ENCODE assay signal across 10 cellular contexts in the genomic region with DNA sequence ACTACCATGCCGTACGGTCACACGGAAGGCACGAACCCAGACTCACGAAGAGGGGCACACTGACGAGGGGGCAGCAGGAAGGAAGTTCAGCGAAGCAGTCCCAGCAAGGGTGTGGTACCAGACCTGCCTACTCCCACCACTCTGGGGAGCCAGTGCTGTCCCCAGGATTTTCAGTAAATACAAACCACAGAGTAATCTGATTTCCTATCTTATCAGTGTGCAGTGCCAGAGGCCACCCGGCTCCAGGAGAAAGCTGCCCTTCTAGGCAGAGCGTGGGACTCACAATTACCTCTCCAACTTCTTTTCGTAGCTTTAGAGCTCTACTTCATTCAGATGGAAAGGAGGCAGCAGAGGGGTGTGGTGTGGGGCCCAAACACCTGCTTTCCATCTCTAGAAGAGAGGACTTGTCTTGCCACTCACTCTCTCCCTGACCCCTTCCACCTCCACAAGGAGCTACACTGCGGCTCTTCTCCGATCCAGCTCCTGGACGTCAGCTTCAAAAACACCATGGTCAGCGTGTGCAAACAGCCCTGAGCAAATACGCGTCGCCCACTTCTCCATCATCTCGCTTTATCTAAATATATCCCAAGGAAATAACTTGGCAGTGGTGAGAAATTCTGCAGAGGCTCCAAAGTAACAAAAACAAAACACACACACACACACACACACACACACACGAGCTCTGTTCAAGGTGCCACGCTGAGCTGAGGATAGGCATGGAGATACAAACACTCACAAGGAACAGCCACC.
DNase-seq lines count a peak whose midpoint lies in the region; ATAC-seq and TF ChIP-seq lines count a peak whose summit lies in the region.
"Had no signal": no experiment of that assay in that cellular context is flagged by ENCODE, and none has a peak within 500 bp of the region (broad histone marks: within the 10 kb centered on the region; RNA-seq: fewer than 3 reads in every experiment).

No MANE protein-coding gene starts in this region.

- H3K27me3 ChIP-seq in lung (ENCODE audit: control insufficient read depth, insufficient read depth) (no peaks in the 10 kb centered on the region), thoracic aorta (replicated peaks; ENCODE audit: insufficient read depth) (no peaks in the 10 kb centered on the region), GM23248 (replicated peaks; ENCODE audit: insufficient read depth) (no peaks in the 10 kb centered on the region)
- no peaks in the 10 kb centered on the region for H3K27me3 ChIP-seq in effector memory CD4-positive, alpha-beta T cell (replicated peaks; ENCODE audit: control insufficient read depth, insufficient read depth, low read length, poor library complexity, severe bottlenecking)
- H3K27me3 ChIP-seq: right lobe of liver had no signal

- in situ Hi-C loops in astrocyte of the spinal cord (cut with HindIII; ENCODE audit: low sequenced_read_pairs), result no loop called here
- in situ Hi-C loops in GM23248 (cut with MboI), result no loop called here

- TF ChIP-seq CTCF in astrocyte of the spinal cord (IDR thresholded peaks at IDR 0.05; ENCODE audit: low read depth, low read length) (no peak), lung (IDR thresholded peaks at IDR 0.05; ENCODE audit: control extremely low read depth, extremely low read depth) (no peak), thoracic aorta (IDR thresholded peaks at IDR 0.05) (no peak)

- peaks cover 99% of the 10 kb centered on the region for H3K79me2 ChIP-seq in GM23248 (ENCODE audit: insufficient read depth)

- H3K4me3 ChIP-seq in astrocyte of the spinal cord (ENCODE audit: low read depth, low read length) (no peak overlapping the region), lung (no peak overlapping the region), thoracic aorta (no peak overlapping the region), GM23248 (no peak overlapping the region)
- H3K4me3 ChIP-seq in effector memory CD4-positive, alpha-beta T cell (ENCODE audit: insufficient read depth, low read depth, low read length, poor library complexity, severe bottlenecking), result no peak overlapping the region
- H3K4me3 ChIP-seq: A549, right lobe of liver had no signal

- H4K20me1 ChIP-seq in GM23248 (ENCODE audit: insufficient read depth), result no peaks in the 10 kb centered on the region

- no peak overlapping the region for H2AFZ ChIP-seq in GM23248

- DNase-seq in NCI-H82 treated with DMSO at 0.1 percent for 48 hours (lab: John Stamatoyannopoulos, UW; ENCODE audit: unreplicated experiment) (peak; percentile 97), NCI-H82 (lab: John Stamatoyannopoulos, UW) (no peak), astrocyte of the spinal cord (ENCODE audit: low read depth, low spot score) (peak; percentile 54), lung (ENCODE audit: low spot score) (no peak), thoracic aorta (ENCODE audit: low spot score) (no peak), GM23248 (no peak)
- no peak for DNase-seq in effector memory CD4-positive, alpha-beta T cell
- DNase-seq: right lobe of liver had no signal

- ATAC-seq in lung (ENCODE audit: insufficient read depth, low FRiP score) (no peak), thoracic aorta (ENCODE audit: insufficient number of reproducible peaks, low FRiP score, low read depth) (peak; percentile 26), GM18498 (IDR thresholded peaks at IDR 0.05; ENCODE audit: unreplicated experiment) (no peak)

- H3K9me3 ChIP-seq in lung (ENCODE audit: control insufficient read depth in 2 of 2, insufficient read depth in 1 of 2, low read length in 1 of 2) (no peaks in the 10 kb centered on the region), thoracic aorta (no peaks in the 10 kb centered on the region), GM23248 (ENCODE audit: low read depth) (no peaks in the 10 kb centered on the region)
- H3K9me3 ChIP-seq in effector memory CD4-positive, alpha-beta T cell (ENCODE audit: control insufficient read depth, low read length), result no peaks in the 10 kb centered on the region
- H3K9me3 ChIP-seq: A549, right lobe of liver had no signal

- H3K36me3 ChIP-seq in lung (ENCODE audit: control insufficient read depth in 2 of 2, insufficient read depth in 2 of 2, low read length in 2 of 2) (no peaks in the 10 kb centered on the region), thoracic aorta (no peaks in the 10 kb centered on the region), GM23248 (ENCODE audit: low read depth) (no peaks in the 10 kb centered on the region)
- H3K36me3 ChIP-seq in effector memory CD4-positive, alpha-beta T cell (ENCODE audit: control insufficient read depth, insufficient read depth, low read length), result no peaks in the 10 kb centered on the region
- H3K36me3 ChIP-seq: right lobe of liver had no signal

- H3K9me2 ChIP-seq in GM23248 (ENCODE audit: insufficient read depth), result no peaks in the 10 kb centered on the region

- H3K27ac ChIP-seq in lung (ENCODE audit: low read depth in 1 of 2, low read length in 1 of 2) (peak overlapping the region; percentile 5 to 53), thoracic aorta (peak overlapping the region; percentile 89), GM23248 (no peak overlapping the region)
- H3K27ac ChIP-seq in effector memory CD4-positive, alpha-beta T cell (ENCODE audit: insufficient read depth, low read length, poor library complexity, severe bottlenecking), result no peak overlapping the region
- H3K27ac ChIP-seq: A549, right lobe of liver had no signal

- 33 to 37% methylated on average over 20 of the region's 20 CpGs for WGBS in lung, 2 donors
- 94 to 95% methylated on average over 20 of the region's 20 CpGs for WGBS in GM23248 (ENCODE audit: low coverage in 1 of 2, low lambda C conversion rate in 2 of 2, missing lambda C conversion rate in 2 of 2), 2 experiments

- H3K4me1 ChIP-seq in lung (ENCODE audit: control insufficient read depth in 2 of 2, insufficient read depth in 2 of 2, low read length in 2 of 2) (peaks cover 12 to 29% of the 10 kb centered on the region in 2 donors), thoracic aorta (ENCODE audit: control insufficient read depth in 1 of 2, low read depth in 2 of 2) (peaks cover 49 to 74% of the 10 kb centered on the region in 2 donors), GM23248 (ENCODE audit: insufficient read depth) (no peaks in the 10 kb centered on the region)
- H3K4me1 ChIP-seq in effector memory CD4-positive, alpha-beta T cell (ENCODE audit: control insufficient read depth, insufficient read depth, low read length, poor library complexity, severe bottlenecking), result peaks cover 20% of the 10 kb centered on the region
- H3K4me1 ChIP-seq: A549 had no signal

- H3K4me2 ChIP-seq in GM23248 (ENCODE audit: unreplicated experiment), result no peak overlapping the region
- H3K4me2 ChIP-seq: A549 had no signal

- no peaks in the 10 kb centered on the region for H3F3A ChIP-seq in GM23248 (ENCODE audit: insufficient read depth)

- H3K9ac ChIP-seq in GM23248, result no peak overlapping the region

Comparison
In these comparisons a context has a peak if more than half of its experiments do, and no peak if none do; other contexts are left out.
1. DNase-seq: peak in NCI-H82 treated with DMSO at 0.1 percent for 48 hours (single experiment) and astrocyte of the spinal cord (single experiment); none in NCI-H82 (single experiment), lung (single experiment), thoracic aorta (single experiment), effector memory CD4-positive, alpha-beta T cell (0 of 3) and GM23248 (single experiment).
2. H3K27ac ChIP-seq: peak in lung (2 of 2) and thoracic aorta (2 of 2); none in effector memory CD4-positive, alpha-beta T cell (single experiment) and GM23248 (single experiment).